Comparison of ENCODE assay signal across 1 cellular context in genomic region chr17:63364387-63364786, GRCh38.
TF ChIP-seq lines count a peak whose summit lies in the region.

No MANE protein-coding gene starts in this region.

TF ChIP-seq in HepG2, 621 proteins besides CTCF, POLR2A, EP300 and RAD21 (continued from another document):
- TF ChIP-seq HINFP (CRISPR knock-in tag; IDR thresholded peaks at IDR 0.05; ENCODE audit: low read depth) (no peak), TERF1 (CRISPR knock-in tag; IDR thresholded peaks at IDR 0.05) (no peak), MAFK (conservative IDR thresholded peaks at IDR 0.05 in 1 of 2, IDR thresholded peaks at IDR 0.05 in 1 of 2; ENCODE audit: low read length in 2 of 2) (peak; percentile 88 to 93), SNAPC4 (CRISPR knock-in tag; IDR thresholded peaks at IDR 0.05) (no peak), SP140L (CRISPR knock-in tag; IDR thresholded peaks at IDR 0.05; ENCODE audit: borderline replicate concordance) (no peak), SSRP1 (CRISPR knock-in tag; IDR thresholded peaks at IDR 0.05) (no peak), GZF1 (CRISPR knock-in tag; IDR thresholded peaks at IDR 0.05) (no peak), SUZ12 (IDR thresholded peaks at IDR 0.05; ENCODE audit: low read depth, low read length) (no peak), ZNF557 (CRISPR knock-in tag; IDR thresholded peaks at IDR 0.05) (no peak), MAFF (IDR thresholded peaks at IDR 0.05; ENCODE audit: low read depth, low read length) (peak; percentile 91), ZNF790 (CRISPR knock-in tag; IDR thresholded peaks at IDR 0.05; ENCODE audit: borderline replicate concordance) (no peak), ATF6 (CRISPR knock-in tag; conservative IDR thresholded peaks at IDR 0.05) (no peak)
TF ChIP-seq in HepG2: peak in this region for 2.
